2 cellular contexts compared by ENCODE assay signal in the genomic region with DNA sequence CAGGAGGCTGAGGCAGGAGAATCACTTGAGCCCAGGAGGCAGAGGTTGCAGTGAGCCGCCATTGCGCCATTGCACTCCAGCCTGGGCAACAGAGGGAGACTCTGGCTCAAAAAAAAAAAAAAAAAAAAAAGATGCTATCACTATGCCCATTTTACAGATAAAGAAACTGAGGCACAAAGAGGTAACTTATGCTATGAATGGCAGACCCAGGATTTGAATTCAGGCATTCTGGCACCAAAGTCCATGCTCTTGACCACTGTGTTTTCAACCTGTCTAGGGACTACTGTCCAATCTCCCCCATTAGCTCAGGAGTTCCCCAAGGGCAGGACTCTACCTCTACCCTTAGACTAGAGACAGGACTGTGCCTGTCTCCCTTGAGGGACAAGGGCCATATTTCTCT.
TF ChIP-seq lines count a peak whose summit lies in the region.

No MANE protein-coding gene starts in this region.

TF ChIP-seq in HepG2, 621 proteins besides CTCF, POLR2A, EP300 and RAD21:
- TF ChIP-seq GATAD2A (CRISPR knock-in tag; IDR thresholded peaks at IDR 0.05), result no peak
- TF ChIP-seq ZNF629 (CRISPR knock-in tag; conservative IDR thresholded peaks at IDR 0.05), result peak; percentile 70; the same call in 1 of the 2 replicates
- no peak for TF ChIP-seq ZNF263 (CRISPR knock-in tag; IDR thresholded peaks at IDR 0.05)

TF ChIP-seq in K562, 482 proteins besides CTCF, POLR2A, EP300 and RAD21:
- TF ChIP-seq RCOR1 (IDR thresholded peaks at IDR 0.05; ENCODE audit: borderline replicate concordance in 1 of 2, low read depth in 2 of 2, low read length in 2 of 2) (0 out of 4 replicates have a peak, but pooled peaks of 1 of the 2 experiments have one; percentile 7), ADNP (tag; IDR thresholded peaks at IDR 0.05) (peak; percentile 59; the same call in 1 of the 2 replicates), RBM34 (IDR thresholded peaks at IDR 0.05; ENCODE audit: borderline replicate concordance, insufficient read depth, low read length) (no peak), ZNF140 (CRISPR knock-in tag; IDR thresholded peaks at IDR 0.05) (no peak), SMARCA5 (IDR thresholded peaks at IDR 0.05) (peak; percentile 32; the same call in 1 of the 2 replicates), RBM25 (IDR thresholded peaks at IDR 0.05; ENCODE audit: low read depth, low read length, severe bottlenecking) (peak; percentile 60), BCOR (IDR thresholded peaks at IDR 0.05) (peak; percentile 87), ILF3 (IDR thresholded peaks at IDR 0.05; ENCODE audit: borderline replicate concordance) (no peak), KDM1A (IDR thresholded peaks at IDR 0.05) (peak in 1 of 2 experiments; percentile 62; a peak in 1 of 4 replicates)
- TF ChIP-seq, protein P1, sequence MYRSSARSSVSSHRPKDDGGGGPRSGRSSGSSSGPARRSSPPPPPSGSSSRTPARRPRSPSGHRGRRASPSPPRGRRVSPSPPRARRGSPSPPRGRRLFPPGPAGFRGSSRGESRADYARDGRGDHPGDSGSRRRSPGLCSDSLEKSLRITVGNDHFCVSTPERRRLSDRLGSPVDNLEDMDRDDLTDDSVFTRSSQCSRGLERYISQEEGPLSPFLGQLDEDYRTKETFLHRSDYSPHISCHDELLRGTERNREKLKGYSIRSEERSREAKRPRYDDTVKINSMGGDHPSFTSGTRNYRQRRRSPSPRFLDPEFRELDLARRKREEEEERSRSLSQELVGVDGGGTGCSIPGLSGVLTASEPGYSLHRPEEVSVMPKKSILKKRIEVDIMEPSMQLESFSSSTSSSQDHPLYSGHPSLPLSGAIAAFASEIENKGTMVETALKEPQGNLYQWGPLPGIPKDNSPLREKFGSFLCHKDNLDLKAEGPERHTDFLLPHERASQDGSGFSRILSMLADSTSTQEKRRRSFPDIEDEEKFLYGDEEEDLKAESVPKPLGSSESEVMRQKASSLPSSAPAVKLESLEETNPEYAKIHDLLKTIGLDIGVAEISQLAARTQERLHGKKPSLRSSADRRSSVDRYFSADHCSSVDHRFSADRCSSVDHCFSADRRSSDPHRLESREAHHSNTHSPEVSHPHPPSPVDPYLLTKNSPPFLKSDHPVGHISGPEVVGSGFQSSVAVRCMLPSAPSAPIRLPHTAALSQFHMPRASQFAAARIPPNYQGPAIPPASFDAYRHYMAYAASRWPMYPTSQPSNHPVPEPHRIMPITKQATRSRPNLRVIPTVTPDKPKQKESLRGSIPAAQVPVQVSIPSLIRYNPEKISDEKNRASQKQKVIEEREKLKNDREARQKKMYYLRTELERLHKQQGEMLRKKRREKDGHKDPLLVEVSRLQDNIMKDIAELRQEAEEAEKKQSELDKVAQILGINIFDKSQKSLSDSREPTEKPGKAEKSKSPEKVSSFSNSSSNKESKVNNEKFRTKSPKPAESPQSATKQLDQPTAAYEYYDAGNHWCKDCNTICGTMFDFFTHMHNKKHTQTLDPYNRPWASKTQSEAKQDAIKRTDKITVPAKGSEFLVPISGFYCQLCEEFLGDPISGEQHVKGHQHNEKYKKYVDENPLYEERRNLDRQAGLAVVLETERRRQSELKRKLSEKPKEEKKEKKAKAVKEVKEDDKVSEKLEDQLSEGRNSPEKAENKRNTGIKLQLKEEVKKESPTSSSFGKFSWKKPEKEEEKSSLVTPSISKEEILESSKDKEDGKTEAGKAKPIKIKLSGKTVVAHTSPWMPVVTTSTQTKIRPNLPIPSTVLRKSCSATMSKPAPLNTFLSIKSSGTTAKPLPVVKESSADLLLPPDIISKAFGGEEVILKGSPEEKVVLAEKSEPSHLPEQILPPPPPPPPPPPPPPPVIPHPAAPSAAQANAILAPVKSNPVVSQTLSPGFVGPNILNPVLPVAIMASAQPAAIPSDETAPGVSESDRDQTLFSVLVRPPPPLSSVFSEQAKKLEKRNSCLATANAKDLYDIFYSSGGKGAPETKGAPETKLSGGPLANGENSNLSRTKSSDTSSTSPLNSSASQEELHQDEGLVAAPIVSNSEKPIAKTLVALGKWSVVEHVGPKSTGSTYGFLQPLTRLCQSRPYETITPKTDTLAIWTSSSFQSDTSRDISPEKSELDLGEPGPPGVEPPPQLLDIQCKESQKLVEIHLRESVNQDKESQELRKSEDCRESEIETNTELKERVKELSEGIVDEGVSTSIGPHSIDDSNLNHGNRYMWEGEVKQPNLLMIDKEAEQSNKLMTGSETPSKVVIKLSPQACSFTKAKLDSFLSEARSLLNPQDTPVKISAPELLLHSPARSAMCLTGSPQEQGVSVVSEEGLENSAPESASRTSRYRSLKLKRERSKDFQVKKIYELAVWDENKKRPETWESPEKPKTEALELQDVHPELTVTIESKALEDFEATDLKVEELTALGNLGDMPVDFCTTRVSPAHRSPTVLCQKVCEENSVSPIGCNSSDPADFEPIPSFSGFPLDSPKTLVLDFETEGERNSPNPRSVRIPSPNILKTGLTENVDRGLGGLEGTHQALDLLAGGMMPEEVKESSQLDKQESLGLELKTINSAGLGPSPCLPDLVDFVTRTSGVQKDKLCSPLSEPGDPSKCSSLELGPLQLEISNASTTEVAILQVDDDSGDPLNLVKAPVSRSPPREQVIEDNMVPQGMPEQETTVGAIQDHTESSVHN (IDR thresholded peaks at IDR 0.05; ENCODE audit: borderline replicate concordance in 1 of 2, low read depth in 1 of 2), result no peak
- TF ChIP-seq, protein P2, sequence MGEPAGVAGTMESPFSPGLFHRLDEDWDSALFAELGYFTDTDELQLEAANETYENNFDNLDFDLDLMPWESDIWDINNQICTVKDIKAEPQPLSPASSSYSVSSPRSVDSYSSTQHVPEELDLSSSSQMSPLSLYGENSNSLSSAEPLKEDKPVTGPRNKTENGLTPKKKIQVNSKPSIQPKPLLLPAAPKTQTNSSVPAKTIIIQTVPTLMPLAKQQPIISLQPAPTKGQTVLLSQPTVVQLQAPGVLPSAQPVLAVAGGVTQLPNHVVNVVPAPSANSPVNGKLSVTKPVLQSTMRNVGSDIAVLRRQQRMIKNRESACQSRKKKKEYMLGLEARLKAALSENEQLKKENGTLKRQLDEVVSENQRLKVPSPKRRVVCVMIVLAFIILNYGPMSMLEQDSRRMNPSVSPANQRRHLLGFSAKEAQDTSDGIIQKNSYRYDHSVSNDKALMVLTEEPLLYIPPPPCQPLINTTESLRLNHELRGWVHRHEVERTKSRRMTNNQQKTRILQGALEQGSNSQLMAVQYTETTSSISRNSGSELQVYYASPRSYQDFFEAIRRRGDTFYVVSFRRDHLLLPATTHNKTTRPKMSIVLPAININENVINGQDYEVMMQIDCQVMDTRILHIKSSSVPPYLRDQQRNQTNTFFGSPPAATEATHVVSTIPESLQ (CRISPR knock-in tag; IDR thresholded peaks at IDR 0.05), result no peak
